Comparison of ENCODE assay signal across 14 cellular contexts in the genomic region with DNA sequence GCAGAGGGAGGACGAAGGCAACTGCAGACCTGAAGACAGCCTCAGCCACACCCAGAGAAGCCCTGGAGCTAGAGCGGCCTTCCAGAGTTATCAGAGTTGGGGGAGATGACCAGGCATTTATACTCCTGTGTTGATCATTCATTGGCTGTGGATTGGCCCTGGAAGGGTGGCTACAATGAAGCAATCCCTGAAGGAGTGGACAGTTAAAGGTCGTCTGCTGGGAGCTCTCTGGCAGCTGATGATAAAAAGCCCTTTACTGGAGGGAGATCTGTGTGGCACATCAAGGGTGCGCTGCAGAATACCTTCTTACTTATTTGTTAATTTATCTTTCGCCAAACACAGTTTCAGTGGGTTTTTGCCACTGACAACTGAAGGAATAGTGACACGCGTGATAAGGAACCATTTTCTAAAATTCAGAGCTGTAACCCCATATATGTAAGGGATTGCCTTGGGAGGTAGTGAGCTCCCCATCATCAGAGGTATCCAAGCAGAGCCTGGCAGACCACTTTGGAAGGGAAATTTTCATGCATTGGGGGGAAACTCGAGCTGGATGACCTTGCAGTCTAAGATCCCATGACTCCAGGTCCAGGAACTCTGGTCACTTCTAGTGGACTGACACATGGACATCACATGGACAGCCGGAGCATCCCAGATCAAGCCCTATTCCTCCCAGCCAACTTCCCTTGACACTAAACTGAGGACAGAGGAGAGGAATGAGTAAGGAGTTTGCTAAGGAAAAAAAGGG.
DNase-seq lines count a peak whose midpoint lies in the region; ATAC-seq and TF ChIP-seq lines count a peak whose summit lies in the region.
"Had no signal": no experiment of that assay in that cellular context is flagged by ENCODE, and none has a peak within 500 bp of the region (broad histone marks: within the 10 kb centered on the region; RNA-seq: fewer than 3 reads in every experiment).

No MANE protein-coding gene starts in this region.

- intact Hi-C loops in left ventricle myocardium inferior (cut with micrococcal nuclease) (no loop called here), Right ventricle myocardium superior (cut with DNase I) (no loop called here), esophagus squamous epithelium (cut with DNase I) (no loop called here)

- H3K36me3 ChIP-seq in left ventricle myocardium inferior (no peaks in the 10 kb centered on the region), esophagus squamous epithelium (no peaks in the 10 kb centered on the region), osteoblast (ENCODE audit: insufficient read depth, low read length) (no peaks in the 10 kb centered on the region)

- no peak for ATAC-seq in Right ventricle myocardium superior (ENCODE audit: poor library complexity)
- no peak for ATAC-seq in HG03025 (IDR thresholded peaks at IDR 0.05; ENCODE audit: low FRiP score, unreplicated experiment)
- ATAC-seq: activated CD8-positive, alpha-beta T cell treated with anti-CD3 and anti-CD28 coated beads for 36 hours; activated T-helper 17 cell treated with anti-CD3 and anti-CD28 coated beads, Interleukin-2, amount 50 U/mL, for 72 hours had no signal

- H2AFZ ChIP-seq in osteoblast (ENCODE audit: low read length): peak overlapping the region; percentile 91

- peaks cover 21% of the 10 kb centered on the region for H3K4me1 ChIP-seq in left ventricle myocardium inferior
- H3K4me1 ChIP-seq in esophagus squamous epithelium: peaks cover 3 to 67% (median 27%) of the 10 kb centered on the region in 3 donors
- peaks cover 19% of the 10 kb centered on the region for H3K4me1 ChIP-seq in osteoblast (ENCODE audit: insufficient read depth, low read length)

- whole genome bisulfite sequencing in esophagus squamous epithelium, 2 donors: 78 to 82% methylated on average over 8 to 9 of the region's 9 CpGs

- H3K27ac ChIP-seq in left ventricle myocardium inferior (replicated peaks): peak overlapping the region; percentile 15
- peak overlapping the region; percentile 1 to 78 (median 53) for H3K27ac ChIP-seq in esophagus squamous epithelium
- H3K27ac ChIP-seq in osteoblast (ENCODE audit: low read depth, low read length): peak overlapping the region; percentile 71
- H3K27ac ChIP-seq: SK-N-MC had no signal

- H3K9me3 ChIP-seq in left ventricle myocardium inferior (replicated peaks): no peaks in the 10 kb centered on the region
- no peaks in the 10 kb centered on the region for H3K9me3 ChIP-seq in esophagus squamous epithelium
- H3K9me3 ChIP-seq in osteoblast (ENCODE audit: low read depth, low read length): no peaks in the 10 kb centered on the region

- no peaks in the 10 kb centered on the region for H4K20me1 ChIP-seq in osteoblast (ENCODE audit: insufficient read depth, low read length)

- DNase-seq in left ventricle myocardium inferior (no peak), Right ventricle myocardium superior (no peak), esophagus squamous epithelium (lab: John Stamatoyannopoulos, UW) (no peak), osteoblast (ENCODE audit: insufficient read length, low spot score, missing footprints) (peak; percentile 83), NCI-H1105 treated with DMSO at 0.1 percent for 48 hours (lab: John Stamatoyannopoulos, UW) (no peak), midbrain (lab: John Stamatoyannopoulos, UW) (no peak), epidermal melanocyte (ENCODE audit: insufficient read length, low spot score) (no peak)
- DNase-seq: activated CD8-positive, alpha-beta T cell treated with anti-CD3 and anti-CD28 coated beads for 36 hours; kidney glomerular epithelial cell; NCI-H1694; NCI-H446 had no signal

- TF ChIP-seq CTCF in left ventricle myocardium inferior (IDR thresholded peaks at IDR 0.05; ENCODE audit: borderline replicate concordance) (no peak), esophagus squamous epithelium (IDR thresholded peaks at IDR 0.05) (no peak), osteoblast (IDR thresholded peaks at IDR 0.05; ENCODE audit: extremely low read depth, low read depth, low read length) (no peak)

- H3K4me3 ChIP-seq in left ventricle myocardium inferior (no peak overlapping the region), esophagus squamous epithelium (peak overlapping the region in 1 of 4 donors; percentile 49), osteoblast (ENCODE audit: insufficient read depth, low read length) (peak overlapping the region; percentile 62)
- H3K4me3 ChIP-seq: SK-N-MC had no signal

- no peaks in the 10 kb centered on the region for H3K79me2 ChIP-seq in osteoblast (ENCODE audit: insufficient read depth, low read length)

- H3K27me3 ChIP-seq in left ventricle myocardium inferior (ENCODE audit: low read depth) (no peaks in the 10 kb centered on the region), esophagus squamous epithelium (no peaks in the 10 kb centered on the region), osteoblast (ENCODE audit: insufficient read depth, low read length) (no peaks in the 10 kb centered on the region)

- peak overlapping the region; percentile 85 for H3K4me2 ChIP-seq in osteoblast (ENCODE audit: insufficient read depth, low read length)

- no peak for TF ChIP-seq POLR2A in esophagus squamous epithelium (IDR thresholded peaks at IDR 0.05)

Comparison
In these comparisons a context has a peak if more than half of its experiments do, and no peak if none do; other contexts are left out.
1. H3K27ac ChIP-seq: peak in every context shown above with its lines; median percentile 71 in osteoblast; 53 in esophagus squamous epithelium; 15 in left ventricle myocardium inferior.